Comparison of ENCODE assay signal across 12 cellular contexts in genomic region chr13:53066411-53066810, GRCh38. TPM values are rescaled to one million over a fixed set of nuclear protein-coding genes. Genes with fewer than 3 reads are reported as not detected.
"Had no signal": no experiment of that assay in that cellular context is flagged by ENCODE, and none has a peak within 500 bp of the region (broad histone marks: within the 10 kb centered on the region; RNA-seq: fewer than 3 reads in every experiment).

No MANE protein-coding gene starts in this region.

- H3K4me1 ChIP-seq: HAP-1 had no signal

- H3K27ac ChIP-seq: GM23248 had no signal

- ATAC-seq: GM23338, HCT116 had no signal

- H3K4me3 ChIP-seq: GM23248, GM23338, HAP-1 had no signal

- DNase-seq: GM23248, GOT3, H7, H9, HCEC 1CT, HFFc6 had no signal

- H3K36me3 ChIP-seq: HAP-1 had no signal

- H3K4me3 Mint-ChIP-seq: GM23338, H9, HFFc6 had no signal

- H3K9me3 ChIP-seq: HAP-1 had no signal

- H3K9me3 Mint-ChIP-seq: GM23338, H9 had no signal

- FAIRE-seq: H1, H54 had no signal

RNA-seq across cellular contexts. Expression of gene OLFM4, which starts 37.8 kb away (rescaled TPM):
- total RNA-seq: GM23248, GM23338, H1, H4, H7, H9, HFFc6 had no signal
